5 cellular contexts compared by ENCODE assay signal in the genomic region with DNA sequence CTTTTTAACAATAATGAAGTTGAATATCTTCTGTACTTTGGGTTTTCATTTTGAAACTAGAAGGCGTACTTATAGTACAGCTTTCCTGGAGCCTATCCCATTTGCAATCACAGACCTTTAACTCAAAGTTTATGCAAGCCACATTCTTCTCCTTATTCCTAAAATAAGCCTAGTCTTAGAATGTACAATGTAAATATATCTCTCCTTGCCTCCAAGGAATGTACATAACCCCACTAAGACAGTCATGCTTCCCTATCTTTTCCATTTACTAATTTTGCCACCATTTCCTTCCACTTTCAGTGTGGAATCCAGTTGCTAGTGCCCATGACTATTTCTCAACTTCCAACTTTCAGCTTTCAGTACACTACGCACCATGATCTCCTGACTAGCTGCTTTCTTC.
"Had no signal": no experiment of that assay in that cellular context is flagged by ENCODE, and none has a peak within 500 bp of the region (broad histone marks: within the 10 kb centered on the region; RNA-seq: fewer than 3 reads in every experiment).

No MANE protein-coding gene starts in this region.

- H3K27me3 Mint-ChIP-seq: IgD-negative memory B cell had no signal

- H3K27ac Mint-ChIP-seq: GM23338, H9, IgD-negative memory B cell had no signal

- H3K4me2 ChIP-seq: GM23338 had no signal

- H3K36me3 Mint-ChIP-seq: IgD-negative memory B cell had no signal

- H3K4me1 Mint-ChIP-seq: GM23338, H9 had no signal

- DNase-seq: H9, HCEC 1CT, KBM-7 had no signal

- ATAC-seq: GM23338 had no signal

- H3K4me3 ChIP-seq: GM23338 had no signal

- H3K4me3 Mint-ChIP-seq: GM23338, H9 had no signal

- H2AFZ ChIP-seq: GM23338 had no signal
